ENCODE assay signal across 14 cellular contexts in the genomic region with DNA sequence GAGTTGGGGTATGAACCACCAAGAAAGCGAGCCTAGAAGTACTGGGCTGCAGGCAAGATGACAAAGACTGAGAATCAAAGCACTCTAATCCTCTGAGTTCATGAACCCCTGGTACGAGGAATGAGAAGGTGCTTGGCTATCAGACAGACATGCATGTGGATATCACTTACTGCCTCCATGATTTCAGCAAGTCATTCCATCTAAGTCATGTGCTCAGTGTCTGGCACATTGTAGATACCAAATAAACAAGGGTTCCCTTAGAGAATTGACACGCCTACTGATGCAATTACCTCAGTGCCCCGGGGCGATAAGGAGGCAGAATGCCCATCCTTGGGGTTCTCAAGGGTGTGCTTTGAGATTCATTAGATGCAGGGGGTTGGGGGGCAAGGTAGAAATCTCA.
A peak's percentile ranks its signal among the peaks of the same experiment; 100 is the strongest.
DNase-seq lines count a peak whose midpoint lies in the region; ATAC-seq and TF ChIP-seq lines count a peak whose summit lies in the region.
"Had no signal": no experiment of that assay in that cellular context is flagged by ENCODE, and none has a peak within 500 bp of the region (broad histone marks: within the 10 kb centered on the region; RNA-seq: fewer than 3 reads in every experiment).

No MANE protein-coding gene starts in this region.

- peak; percentile 62 for ATAC-seq in naive thymus-derived CD4-positive, alpha-beta T cell

- no peaks in the 10 kb centered on the region for H3K36me3 ChIP-seq in naive thymus-derived CD4-positive, alpha-beta T cell (ENCODE audit: control insufficient read depth in 2 of 3, insufficient read depth in 3 of 3, low read length in 3 of 3)

- peaks cover 0 to 8% (median 2%) of the 10 kb centered on the region in 11 donors for H3K9me3 Mint-ChIP-seq in naive thymus-derived CD4-positive, alpha-beta T cell

- POLR2A ChIA-PET in naive thymus-derived CD4-positive, alpha-beta T cell (lab: Charles Lee) = no interaction called here

- no peaks in the 10 kb centered on the region for H3K9me3 ChIP-seq in naive thymus-derived CD4-positive, alpha-beta T cell (ENCODE audit: control insufficient read depth in 2 of 3, low read length in 3 of 3)

- H3K27me3 ChIP-seq in naive thymus-derived CD4-positive, alpha-beta T cell (ENCODE audit: control insufficient read depth in 2 of 2, insufficient read depth in 2 of 2, low read length in 2 of 2) = no peaks in the 10 kb centered on the region

- H3K4me1 ChIP-seq in naive thymus-derived CD4-positive, alpha-beta T cell (ENCODE audit: control insufficient read depth in 2 of 2, insufficient read depth in 2 of 2, low read length in 2 of 2) = no peaks in the 10 kb centered on the region

- H3K4me3 ChIP-seq in naive thymus-derived CD4-positive, alpha-beta T cell (ENCODE audit: low read length) = no peak overlapping the region

- TF ChIP-seq POLR2A in erythroblast (IDR thresholded peaks at IDR 0.05; ENCODE audit: low read length) = no peak

- H3K4me1 Mint-ChIP-seq in naive thymus-derived CD4-positive, alpha-beta T cell = no peaks in the 10 kb centered on the region

- intact Hi-C loops in naive thymus-derived CD4-positive, alpha-beta T cell (cut with micrococcal nuclease) = no loop called here

- H3K27me3 Mint-ChIP-seq in naive thymus-derived CD4-positive, alpha-beta T cell = peaks cover 0 to 2% (median 0%) of the 10 kb centered on the region in 5 donors

- no peak overlapping the region for H3K27ac Mint-ChIP-seq in naive thymus-derived CD4-positive, alpha-beta T cell

- H3K27ac ChIP-seq in naive thymus-derived CD4-positive, alpha-beta T cell (ENCODE audit: low read depth, low read length) = no peak overlapping the region
- H3K27ac ChIP-seq: C4-2B had no signal

- in situ Hi-C loops in GM13977 (cut with MboI; ENCODE audit: low pct_unique_long_range_greater_than_20kb, low sequenced_read_pairs, unreplicated experiment) = no loop called here

- H3K4me3 Mint-ChIP-seq in naive thymus-derived CD4-positive, alpha-beta T cell = no peak overlapping the region

- DNase-seq in EL = peak; percentile 58
- DNase-seq in MV-4-11 (lab: John Stamatoyannopoulos, UW) = peak; percentile 81
- DNase-seq in erythroblast (lab: John Stamatoyannopoulos, UW) = peak; percentile 89 to 94
- DNase-seq in naive thymus-derived CD4-positive, alpha-beta T cell = no peak
- no peak for DNase-seq in germinal center (ENCODE audit: low spot score)
- DNase-seq in T-helper 1 cell = no peak
- no peak for DNase-seq in kidney tubule cell (ENCODE audit: low spot score)
- DNase-seq in GM13977 (ENCODE audit: low spot score) = no peak
- DNase-seq: activated CD4-positive, alpha-beta T cell treated with anti-CD3 and anti-CD28 coated beads, Interleukin-2, amount 50 U/mL, for 1 hour; activated effector memory CD4-positive, alpha-beta T cell treated with Interleukin-2 at 50 U/mL for 16 hours; NCI-H1694; NCI-H748 treated with DMSO at 0.1 percent for 48 hours; stimulated activated naive CD4-positive, alpha-beta T cell had no signal

- H3K36me3 Mint-ChIP-seq in naive thymus-derived CD4-positive, alpha-beta T cell = peaks cover 0 to 3% (median 0%) of the 10 kb centered on the region in 5 donors

- no peak for TF ChIP-seq CTCF in GM13977 (IDR thresholded peaks at IDR 0.05; ENCODE audit: extremely low read depth, insufficient read depth, missing control alignments)

- CTCF ChIA-PET in naive thymus-derived CD4-positive, alpha-beta T cell (lab: Charles Lee) = no interaction called here

Comparison
In these comparisons a context has a peak if more than half of its experiments do, and no peak if none do; other contexts are left out.
1. DNase-seq: peak in EL (single experiment), MV-4-11 (single experiment) and erythroblast (2 of 2); none in naive thymus-derived CD4-positive, alpha-beta T cell (0 of 9), germinal center (single experiment), T-helper 1 cell (0 of 5), kidney tubule cell (single experiment) and GM13977 (single experiment).